In the genomic region with DNA sequence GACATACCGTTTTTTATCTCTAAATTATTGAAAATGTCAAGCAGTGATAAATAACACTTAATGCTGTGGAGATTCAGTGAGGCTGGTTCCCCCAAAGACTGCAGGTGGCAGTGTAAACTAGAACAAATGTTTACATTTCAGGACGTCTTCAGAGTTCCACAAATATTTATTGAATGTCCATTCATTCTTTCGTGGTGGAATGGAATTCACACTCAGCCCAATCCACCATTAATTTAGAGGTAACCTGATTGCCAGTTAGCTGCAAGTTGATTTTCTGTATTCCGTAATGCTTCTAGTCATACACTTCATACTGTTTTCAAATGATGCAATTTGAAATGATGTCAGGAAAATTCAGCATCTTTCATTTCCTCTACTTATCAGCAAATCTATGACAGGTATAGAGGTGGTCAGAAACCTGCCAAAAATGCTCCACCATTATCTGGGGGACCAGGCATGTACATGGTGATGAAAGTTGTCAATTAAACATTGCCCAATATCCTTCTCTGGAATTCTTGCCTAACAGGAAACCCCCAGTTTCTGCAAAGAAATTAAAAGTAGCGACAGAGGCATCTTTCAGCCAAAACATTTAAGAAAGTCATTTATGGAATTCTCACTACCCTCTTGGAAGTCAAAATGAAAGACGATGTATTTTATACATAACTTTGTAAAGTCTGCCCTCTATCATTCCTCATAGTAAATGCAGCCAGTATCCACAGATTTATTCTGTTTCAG, we compare ENCODE assay signal across 8 cellular contexts.
DNase-seq lines count a peak whose midpoint lies in the region; ATAC-seq and TF ChIP-seq lines count a peak whose summit lies in the region.

No MANE protein-coding gene starts in this region.

- POLR2A ChIA-PET in activated CD4-positive, alpha-beta memory T cell treated with anti-CD3 and anti-CD28 coated beads, Interleukin-2, amount 10 ng/mL, durations not matched to agents 7 days and 5 days (lab: Charles Lee), result no interaction called here
- POLR2A ChIA-PET in activated CD4-positive, alpha-beta memory T cell treated with anti-CD3 and anti-CD28 coated beads for 36 hours (lab: Charles Lee), result no interaction called here

- peaks cover 4% of the 10 kb centered on the region for H3K4me1 ChIP-seq in fibroblast of lung (ENCODE audit: control insufficient read depth, extremely low read depth, insufficient read depth, low read length)

- H3K4me1 Mint-ChIP-seq in activated CD4-positive, alpha-beta memory T cell treated with anti-CD3 and anti-CD28 coated beads, Interleukin-2, amount 10 ng/mL, durations not matched to agents 7 days and 5 days, result peaks cover 8% of the 10 kb centered on the region
- H3K4me1 Mint-ChIP-seq in activated CD4-positive, alpha-beta memory T cell treated with anti-CD3 and anti-CD28 coated beads for 36 hours (ENCODE audit: low read depth), result peaks cover 7% of the 10 kb centered on the region

- H3K79me2 ChIP-seq in fibroblast of lung (ENCODE audit: control insufficient read depth, insufficient read depth, low read length), result no peaks in the 10 kb centered on the region

- H3K27me3 ChIP-seq in fibroblast of lung (ENCODE audit: control insufficient read depth, insufficient read depth, low read length), result no peaks in the 10 kb centered on the region

- CTCF ChIA-PET in activated CD4-positive, alpha-beta memory T cell treated with anti-CD3 and anti-CD28 coated beads, Interleukin-2, amount 10 ng/mL, durations not matched to agents 7 days and 5 days (lab: Charles Lee), result interaction anchor here (0.8 to 2.2 kb wide), 7 partner anchors 55 to 219 kb away, joined by 3 to 11 read pairs (median 6); no protein-coding TSS in a partner anchor
- CTCF ChIA-PET in activated CD4-positive, alpha-beta memory T cell treated with anti-CD3 and anti-CD28 coated beads for 36 hours (lab: Charles Lee), result interaction anchor here (0.7 to 2.4 kb wide), 16 partner anchors 8 to 852 kb away, joined by 3 to 14 read pairs (median 4); no protein-coding TSS in a partner anchor

- peaks cover 3% of the 10 kb centered on the region for H3K36me3 Mint-ChIP-seq in activated CD4-positive, alpha-beta memory T cell treated with anti-CD3 and anti-CD28 coated beads, Interleukin-2, amount 10 ng/mL, durations not matched to agents 7 days and 5 days (ENCODE audit: low read depth)
- peaks cover 5% of the 10 kb centered on the region for H3K36me3 Mint-ChIP-seq in activated CD4-positive, alpha-beta memory T cell treated with anti-CD3 and anti-CD28 coated beads for 36 hours

- H2AFZ ChIP-seq in fibroblast of lung (ENCODE audit: low read length), result no peak overlapping the region

- TF ChIP-seq CTCF in fibroblast of lung (conservative IDR thresholded peaks at IDR 0.05 in 1 of 2, IDR thresholded peaks at IDR 0.05 in 1 of 2; ENCODE audit: low read depth in 1 of 2, low read length in 2 of 2) (peak; percentile 32 to 56), retinal pigment epithelial cell (conservative IDR thresholded peaks at IDR 0.05; ENCODE audit: low read depth, low read length) (peak; percentile 65), lower leg skin (IDR thresholded peaks at IDR 0.05) (no peak)

- no peaks in the 10 kb centered on the region for H4K20me1 ChIP-seq in fibroblast of lung (ENCODE audit: control insufficient read depth, extremely low read depth, insufficient read depth, low read length)

- TF ChIP-seq POLR2A in lower leg skin (IDR thresholded peaks at IDR 0.05), result no peak

- H3K9me3 Mint-ChIP-seq in activated CD4-positive, alpha-beta memory T cell treated with anti-CD3 and anti-CD28 coated beads, Interleukin-2, amount 10 ng/mL, durations not matched to agents 7 days and 5 days, result peaks cover 6% of the 10 kb centered on the region
- peaks cover 12% of the 10 kb centered on the region for H3K9me3 Mint-ChIP-seq in activated CD4-positive, alpha-beta memory T cell treated with anti-CD3 and anti-CD28 coated beads for 36 hours

- no peaks in the 10 kb centered on the region for H3K36me3 ChIP-seq in fibroblast of lung (ENCODE audit: control insufficient read depth, insufficient read depth, low read length)

- 8 to 10% methylated on average over 6 of the region's 6 CpGs for WGBS in lower leg skin, 2 donors

- H3K9me3 ChIP-seq in fibroblast of lung (ENCODE audit: control insufficient read depth, insufficient read depth, low read depth, low read length), result no peaks in the 10 kb centered on the region

- H3K27ac Mint-ChIP-seq in activated CD4-positive, alpha-beta memory T cell treated with anti-CD3 and anti-CD28 coated beads, Interleukin-2, amount 10 ng/mL, durations not matched to agents 7 days and 5 days, result no peak overlapping the region
- no peak overlapping the region for H3K27ac Mint-ChIP-seq in activated CD4-positive, alpha-beta memory T cell treated with anti-CD3 and anti-CD28 coated beads for 36 hours

- H3K4me3 ChIP-seq in fibroblast of lung (replicated peaks in 1 of 4; ENCODE audit: control extremely low read depth in 1 of 4, insufficient read depth in 1 of 4, low read depth in 3 of 4, low read length in 4 of 4) (peak overlapping the region in 3 of 4 experiments; percentile 2 to 43 (median 21)), retinal pigment epithelial cell (ENCODE audit: low read length) (no peak overlapping the region), lower leg skin (ENCODE audit: low read depth, poor library complexity, severe bottlenecking) (no peak overlapping the region)

- H3K27me3 Mint-ChIP-seq in activated CD4-positive, alpha-beta memory T cell treated with anti-CD3 and anti-CD28 coated beads, Interleukin-2, amount 10 ng/mL, durations not matched to agents 7 days and 5 days, result peaks cover 18% of the 10 kb centered on the region
- peaks cover 15% of the 10 kb centered on the region for H3K27me3 Mint-ChIP-seq in activated CD4-positive, alpha-beta memory T cell treated with anti-CD3 and anti-CD28 coated beads for 36 hours

- intact Hi-C loops in activated CD4-positive, alpha-beta memory T cell treated with anti-CD3 and anti-CD28 coated beads for 36 hours (cut with micrococcal nuclease), result loop anchor here (1.0 to 5.0 kb wide), 5 partner anchors 25 to 219 kb away; no protein-coding TSS in a partner anchor
- intact Hi-C loops in lower leg skin (cut with DNase I; ENCODE audit: low total_unique reads), result no loop called here

- H3K4me3 Mint-ChIP-seq in activated CD4-positive, alpha-beta memory T cell treated with anti-CD3 and anti-CD28 coated beads, Interleukin-2, amount 10 ng/mL, durations not matched to agents 7 days and 5 days, result no peak overlapping the region
- no peak overlapping the region for H3K4me3 Mint-ChIP-seq in activated CD4-positive, alpha-beta memory T cell treated with anti-CD3 and anti-CD28 coated beads for 36 hours

- peak; percentile 21 for DNase-seq in activated CD4-positive, alpha-beta memory T cell treated with anti-CD3 and anti-CD28 coated beads, Interleukin-2, amount 10 ng/mL, durations not matched to agents 7 days and 5 days
- DNase-seq in activated CD4-positive, alpha-beta memory T cell treated with anti-CD3 and anti-CD28 coated beads for 36 hours, result no peak
- DNase-seq in HT1080 (ENCODE audit: low read depth) (peak; percentile 39), fibroblast of lung (ENCODE audit: low read depth in 2 of 2) (peak; percentile 61 to 83), retinal pigment epithelial cell (ENCODE audit: low read depth) (no peak), lower leg skin (ENCODE audit: low spot score in 2 of 2) (no peak)

- no peak overlapping the region for H3K27ac ChIP-seq in fibroblast of lung (ENCODE audit: insufficient read depth, low read length)

- ATAC-seq in SK-N-SH treated with all-trans-retinoic acid at 6 μM for 48 hours (peak; percentile 94), GM21390 (IDR thresholded peaks at IDR 0.05; ENCODE audit: unreplicated experiment) (no peak)

- no peak overlapping the region for H3K9ac ChIP-seq in fibroblast of lung (ENCODE audit: insufficient read depth, low read length)

- peak overlapping the region; percentile 66 for H3K4me2 ChIP-seq in fibroblast of lung (ENCODE audit: extremely low read depth, insufficient read depth, low read length)

TF ChIP-seq in SK-N-SH treated with all-trans-retinoic acid at 6 μM for 48 hours, 23 proteins besides CTCF, POLR2A, EP300 and RAD21:
- TF ChIP-seq CREB5 (CRISPR knock-in tag; IDR thresholded peaks at IDR 0.05; ENCODE audit: low read depth) (no peak), ISL1 (CRISPR knock-in tag; IDR thresholded peaks at IDR 0.05) (0 out of 2 replicates have a peak, but pooled peaks have one; percentile 20), ZNF8 (CRISPR knock-in tag; IDR thresholded peaks at IDR 0.05) (no peak)
- TF ChIP-seq, protein P1, sequence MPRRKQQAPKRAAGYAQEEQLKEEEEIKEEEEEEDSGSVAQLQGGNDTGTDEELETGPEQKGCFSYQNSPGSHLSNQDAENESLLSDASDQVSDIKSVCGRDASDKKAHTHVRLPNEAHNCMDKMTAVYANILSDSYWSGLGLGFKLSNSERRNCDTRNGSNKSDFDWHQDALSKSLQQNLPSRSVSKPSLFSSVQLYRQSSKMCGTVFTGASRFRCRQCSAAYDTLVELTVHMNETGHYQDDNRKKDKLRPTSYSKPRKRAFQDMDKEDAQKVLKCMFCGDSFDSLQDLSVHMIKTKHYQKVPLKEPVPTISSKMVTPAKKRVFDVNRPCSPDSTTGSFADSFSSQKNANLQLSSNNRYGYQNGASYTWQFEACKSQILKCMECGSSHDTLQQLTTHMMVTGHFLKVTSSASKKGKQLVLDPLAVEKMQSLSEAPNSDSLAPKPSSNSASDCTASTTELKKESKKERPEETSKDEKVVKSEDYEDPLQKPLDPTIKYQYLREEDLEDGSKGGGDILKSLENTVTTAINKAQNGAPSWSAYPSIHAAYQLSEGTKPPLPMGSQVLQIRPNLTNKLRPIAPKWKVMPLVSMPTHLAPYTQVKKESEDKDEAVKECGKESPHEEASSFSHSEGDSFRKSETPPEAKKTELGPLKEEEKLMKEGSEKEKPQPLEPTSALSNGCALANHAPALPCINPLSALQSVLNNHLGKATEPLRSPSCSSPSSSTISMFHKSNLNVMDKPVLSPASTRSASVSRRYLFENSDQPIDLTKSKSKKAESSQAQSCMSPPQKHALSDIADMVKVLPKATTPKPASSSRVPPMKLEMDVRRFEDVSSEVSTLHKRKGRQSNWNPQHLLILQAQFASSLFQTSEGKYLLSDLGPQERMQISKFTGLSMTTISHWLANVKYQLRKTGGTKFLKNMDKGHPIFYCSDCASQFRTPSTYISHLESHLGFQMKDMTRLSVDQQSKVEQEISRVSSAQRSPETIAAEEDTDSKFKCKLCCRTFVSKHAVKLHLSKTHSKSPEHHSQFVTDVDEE (CRISPR knock-in tag; IDR thresholded peaks at IDR 0.05), result no peak

Comparison
In these comparisons a context has a peak if more than half of its experiments do, and no peak if none do; other contexts are left out.
1. DNase-seq: peak in activated CD4-positive, alpha-beta memory T cell treated with anti-CD3 and anti-CD28 coated beads, Interleukin-2, amount 10 ng/mL, durations not matched to agents 7 days and 5 days (single experiment), HT1080 (single experiment) and fibroblast of lung (2 of 2); none in activated CD4-positive, alpha-beta memory T cell treated with anti-CD3 and anti-CD28 coated beads for 36 hours (single experiment), retinal pigment epithelial cell (single experiment) and lower leg skin (0 of 2).
2. H3K4me3 ChIP-seq: peak in fibroblast of lung (3 of 4); none in retinal pigment epithelial cell (single experiment) and lower leg skin (single experiment).
3. CTCF ChIP-seq: peak in fibroblast of lung (2 of 2) and retinal pigment epithelial cell (single experiment); none in lower leg skin (0 of 3).